Comparison of ENCODE assay signal across 19 cellular contexts in the genomic region with DNA sequence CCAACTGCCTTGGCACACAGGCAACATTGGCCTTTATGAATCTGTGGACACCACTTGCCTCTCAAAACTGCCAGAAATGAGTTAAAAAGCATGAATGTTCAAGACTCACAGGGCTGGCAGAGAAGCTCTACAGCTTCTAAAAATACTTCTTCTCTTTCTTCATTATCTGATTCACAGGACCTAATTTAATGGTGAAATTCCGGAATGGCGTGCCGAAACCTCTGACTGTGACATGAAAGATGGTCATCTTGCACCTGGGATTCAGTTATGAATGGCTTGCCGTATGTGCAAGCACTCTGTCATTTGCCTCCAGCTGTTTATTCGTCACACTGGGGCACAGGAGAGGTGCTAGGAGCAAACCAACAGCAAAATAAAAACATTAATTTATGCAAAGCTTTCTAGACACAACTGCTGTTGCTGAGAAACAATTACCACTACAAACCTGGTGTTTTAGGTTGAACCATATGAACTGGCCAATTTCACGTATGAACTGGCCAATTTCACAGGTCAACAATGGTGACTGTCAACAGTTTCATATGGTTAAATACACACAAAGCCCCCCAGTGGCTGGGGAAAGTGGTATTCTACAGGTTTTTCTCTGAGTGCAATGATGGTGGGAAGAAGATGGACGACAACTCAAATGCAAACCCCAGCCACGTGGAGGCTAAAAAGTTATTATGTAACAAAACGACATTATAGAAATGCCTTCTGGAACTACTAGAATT.
DNase-seq lines count a peak whose midpoint lies in the region; ATAC-seq and TF ChIP-seq lines count a peak whose summit lies in the region.
"Had no signal": no experiment of that assay in that cellular context is flagged by ENCODE, and none has a peak within 500 bp of the region (broad histone marks: within the 10 kb centered on the region; RNA-seq: fewer than 3 reads in every experiment).

No MANE protein-coding gene starts in this region.

- H2BK12ac ChIP-seq in trophoblast cell (ENCODE audit: low read length) = no peak overlapping the region

- H3K27me3 ChIP-seq in trophoblast cell (ENCODE audit: insufficient read depth, low read length) = no peaks in the 10 kb centered on the region
- no peaks in the 10 kb centered on the region for H3K27me3 ChIP-seq in right atrium auricular region

- H3K79me1 ChIP-seq in trophoblast cell (ENCODE audit: low read length) = peaks cover 2% of the 10 kb centered on the region

- H3K9me3 ChIP-seq in trophoblast cell (ENCODE audit: insufficient read depth, low read depth, low read length) = peaks cover 4% of the 10 kb centered on the region
- no peaks in the 10 kb centered on the region for H3K9me3 ChIP-seq in right atrium auricular region

- no peak overlapping the region for H3K4me3 Mint-ChIP-seq in WTC11
- H3K4me3 Mint-ChIP-seq: H9 had no signal

- H3K4me3 ChIP-seq in trophoblast cell (ENCODE audit: low read depth, low read length) (no peak overlapping the region), right atrium auricular region (no peak overlapping the region)

- no peak overlapping the region for H4K12ac ChIP-seq in trophoblast cell (ENCODE audit: low read depth, low read length)

- no peak overlapping the region for H3K9ac ChIP-seq in trophoblast cell (ENCODE audit: low read length)

- H3K23ac ChIP-seq in trophoblast cell (ENCODE audit: low read length) = no peak overlapping the region

- H3K4me1 ChIP-seq in trophoblast cell (ENCODE audit: control insufficient read depth in 1 of 2, insufficient read depth in 2 of 2, low read length in 2 of 2) (peaks cover 0 to 1% of the 10 kb centered on the region in 2 experiments), right atrium auricular region (no peaks in the 10 kb centered on the region)

- no peak overlapping the region for H2AK5ac ChIP-seq in trophoblast cell (ENCODE audit: low read length)

- no peak overlapping the region for H2BK5ac ChIP-seq in trophoblast cell (ENCODE audit: low read depth, low read length, poor library complexity)

- no peak overlapping the region for H3K27ac ChIP-seq in trophoblast cell (ENCODE audit: low read depth, low read length)
- H3K27ac ChIP-seq in right atrium auricular region = no peak overlapping the region
- H3K27ac ChIP-seq: C4-2B, RWPE1 had no signal

- H3K4ac ChIP-seq in trophoblast cell (ENCODE audit: low read depth, low read length) = no peak overlapping the region

- ATAC-seq in WTC11 (no peak), HG03378 (IDR thresholded peaks at IDR 0.05; ENCODE audit: unreplicated experiment) (no peak)
- ATAC-seq: HepG2 had no signal

- H4K91ac ChIP-seq in trophoblast cell (ENCODE audit: low read depth, low read length) = peak overlapping the region; percentile 9

- H3K79me2 ChIP-seq in trophoblast cell (ENCODE audit: control insufficient read depth, insufficient read depth, low read length, poor library complexity) = no peaks in the 10 kb centered on the region

- no peak overlapping the region for H3K18ac ChIP-seq in trophoblast cell (ENCODE audit: low read length)

- POLR2A ChIA-PET in WTC11 (lab: Charles Lee) = no interaction called here

- H3K36me3 ChIP-seq in trophoblast cell (ENCODE audit: control insufficient read depth in 1 of 2, insufficient read depth in 2 of 2, low read length in 2 of 2) (no peaks in the 10 kb centered on the region), right atrium auricular region (no peaks in the 10 kb centered on the region)

- no peaks in the 10 kb centered on the region for H3K36me3 Mint-ChIP-seq in WTC11

- no CpG with 5 or more reads among the region's 9 CpGs for WGBS in trophoblast cell (ENCODE audit: extremely low coverage, insufficient coverage, insufficient read length)

- no peaks in the 10 kb centered on the region for H3K9me3 Mint-ChIP-seq in WTC11
- H3K9me3 Mint-ChIP-seq: H9 had no signal

- no peak overlapping the region for H3K14ac ChIP-seq in trophoblast cell (ENCODE audit: low read length)

- H3K27me3 Mint-ChIP-seq in WTC11 (ENCODE audit: low read depth) = no peaks in the 10 kb centered on the region

- H3K4me1 Mint-ChIP-seq in WTC11 = peaks cover under 1% of the 10 kb centered on the region; the same call in 1 of the 2 replicates

- H3K27ac Mint-ChIP-seq in WTC11 = no peak overlapping the region
- H3K27ac Mint-ChIP-seq: H9 had no signal

- peak; percentile 62 for DNase-seq in EH (ENCODE audit: low read depth)
- DNase-seq in NAMALWA (ENCODE audit: low spot score) = peak; percentile 12
- DNase-seq in WTC11 (ENCODE audit: low spot score) = no peak
- DNase-seq in trophoblast cell = peak; percentile 97 to 99
- DNase-seq in right atrium auricular region (ENCODE audit: low spot score) = no peak
- DNase-seq in NCI-H748 (lab: John Stamatoyannopoulos, UW; ENCODE audit: unreplicated experiment) = no peak
- DNase-seq: AML-193, DND-41, H9, MM.1S, NCI-H1105, NCI-H1694 treated with DMSO at 0.1 percent for 48 hours, NCI-H2227 treated with DMSO at 0.1 percent for 48 hours, NCI-H510A treated with DMSO at 0.1 percent for 48 hours, SIG-M5 had no signal

- no peak for TF ChIP-seq CTCF in WTC11 (IDR thresholded peaks at IDR 0.05)
- no peak for TF ChIP-seq CTCF in right atrium auricular region (IDR thresholded peaks at IDR 0.05)

- H2BK120ac ChIP-seq in trophoblast cell (ENCODE audit: insufficient read depth, low read length, poor library complexity) = no peak overlapping the region

- CTCF ChIA-PET in WTC11 (lab: Charles Lee) = interaction anchor here (0.7 to 1.3 kb wide), 3 partner anchors 53 to 647 kb away, joined by 3 to 6 read pairs (median 3); no protein-coding TSS in a partner anchor

- no peak overlapping the region for H4K8ac ChIP-seq in trophoblast cell (ENCODE audit: low read depth, low read length)

- no peak overlapping the region for H3K4me2 ChIP-seq in trophoblast cell (ENCODE audit: low read length)

- H2AFZ ChIP-seq in trophoblast cell (ENCODE audit: insufficient read depth, low read length, poor library complexity) = no peak overlapping the region

TF ChIP-seq in WTC11, 78 proteins besides CTCF, POLR2A, EP300 and RAD21:
- TF ChIP-seq ZNF317 (CRISPR knock-in tag; IDR thresholded peaks at IDR 0.05; ENCODE audit: borderline replicate concordance, low read depth) (peak; percentile 62; the same call in 1 of the 2 replicates), MYBL2 (CRISPR knock-in tag; IDR thresholded peaks at IDR 0.05) (no peak)
- TF ChIP-seq, protein P1, sequence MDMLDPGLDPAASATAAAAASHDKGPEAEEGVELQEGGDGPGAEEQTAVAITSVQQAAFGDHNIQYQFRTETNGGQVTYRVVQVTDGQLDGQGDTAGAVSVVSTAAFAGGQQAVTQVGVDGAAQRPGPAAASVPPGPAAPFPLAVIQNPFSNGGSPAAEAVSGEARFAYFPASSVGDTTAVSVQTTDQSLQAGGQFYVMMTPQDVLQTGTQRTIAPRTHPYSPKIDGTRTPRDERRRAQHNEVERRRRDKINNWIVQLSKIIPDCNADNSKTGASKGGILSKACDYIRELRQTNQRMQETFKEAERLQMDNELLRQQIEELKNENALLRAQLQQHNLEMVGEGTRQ (CRISPR knock-in tag; IDR thresholded peaks at IDR 0.05) = no peak

Comparison
In these comparisons a context has a peak if more than half of its experiments do, and no peak if none do; other contexts are left out.
1. DNase-seq: peak in EH (single experiment), NAMALWA (single experiment) and trophoblast cell (2 of 2); none in WTC11 (single experiment), right atrium auricular region (single experiment) and NCI-H748 (single experiment).